In genomic region chrX:15873566-15873965, GRCh38 we compare ENCODE assay signal across 34 cellular contexts. TPM values are rescaled to one million over a fixed set of nuclear protein-coding genes. Genes with fewer than 3 reads are reported as not detected.
DNase-seq lines count a peak whose midpoint lies in the region; ATAC-seq and TF ChIP-seq lines count a peak whose summit lies in the region.
"Had no signal": no experiment of that assay in that cellular context is flagged by ENCODE, and none has a peak within 500 bp of the region (broad histone marks: within the 10 kb centered on the region; RNA-seq: fewer than 3 reads in every experiment).

No MANE protein-coding gene starts in this region.

- DNase-seq in Calu3 (peak; percentile 59), astrocyte of the hippocampus (ENCODE audit: low read depth, low spot score) (peak; percentile 73), left kidney (ENCODE audit: low read depth, low spot score) (peak; percentile 37), retinal pigment epithelial cell (ENCODE audit: low read depth) (peak; percentile 90), EL (no peak), GOT3 (lab: John Stamatoyannopoulos, UW) (no peak), upper lobe of right lung (no peak), BE2C (no peak)
- DNase-seq: activated CD4-positive, alpha-beta memory T cell treated with anti-CD3 and anti-CD28 coated beads for 36 hours; activated CD4-positive, CD25-positive, alpha-beta regulatory T cell treated with anti-CD3 and anti-CD28 coated beads, Interleukin-2, amount 50 U/mL, for 72 hours; activated CD8-positive, alpha-beta memory T cell treated with anti-CD3 and anti-CD28 coated beads, Interleukin-2, amount 50 U/mL, for 4 hours; activated naive CD4-positive, alpha-beta T cell treated with anti-CD3 and anti-CD28 coated beads for 36 hours; cortex of kidney; DMS79; esophagus squamous epithelium; GF-D8; immature natural killer cell; KBM-7; left ventricle myocardium inferior; naive thymus-derived CD4-positive, alpha-beta T cell; NCI-H1105 treated with DMSO at 0.1 percent for 48 hours; NCI-H2081 treated with DMSO at 0.1 percent for 48 hours; NCI-H345; NCI-H774; right lobe of liver; stimulated activated CD4-positive, alpha-beta T cell treated with anti-CD3 and anti-CD28 coated beads, Interleukin-15, amount 100 ng/mL, for 24 hours; stimulated activated naive B cell treated with anti-CD40 and anti-IgM and Interleukin-4, amounts not matched to agents 10 μg/mL and 1 μg/mL and 100 μg/mL, for 72 hours had no signal

- H3K4me3 Mint-ChIP-seq in Calu3 (ENCODE audit: low read depth, unreplicated experiment) = no peak overlapping the region
- H3K4me3 Mint-ChIP-seq: activated CD4-positive, alpha-beta memory T cell treated with anti-CD3 and anti-CD28 coated beads for 36 hours; activated naive CD4-positive, alpha-beta T cell treated with anti-CD3 and anti-CD28 coated beads for 36 hours; activated T-helper 1 cell treated with anti-CD3 and anti-CD28 coated beads, Interleukin-12 subunit alpha, Interleukin-12 subunit beta, Interleukin-2, Interleukin-4 antibody, amounts not matched to agents 30 ng/mL and 10 ng/mL and 1 ng/mL, durations not matched to agents 14 hours and 24 hours and 36 hours; immature natural killer cell; mesothelial cell of epicardium; naive thymus-derived CD4-positive, alpha-beta T cell; stimulated activated naive B cell treated with anti-CD40 and anti-IgM and Interleukin-4, amounts not matched to agents 10 μg/mL and 1 μg/mL and 100 μg/mL, for 72 hours; T-helper 1 cell treated with Interleukin-12 subunit alpha and Interleukin-12 subunit beta and Interleukin-4 antibody, amounts not matched to agents 30 μg/mL and 1 μg/mL, for 36 hours had no signal

- peaks cover 30% of the 10 kb centered on the region for H3K4me1 Mint-ChIP-seq in Calu3 (ENCODE audit: low read depth, unreplicated experiment)
- H3K4me1 Mint-ChIP-seq: immature natural killer cell had no signal

- H3K36me3 Mint-ChIP-seq in Calu3 (ENCODE audit: insufficient read depth, unreplicated experiment) = peaks cover 16% of the 10 kb centered on the region
- H3K36me3 Mint-ChIP-seq: activated CD4-positive, alpha-beta memory T cell treated with anti-CD3 and anti-CD28 coated beads for 36 hours; immature natural killer cell; mesothelial cell of epicardium; naive thymus-derived CD4-positive, alpha-beta T cell had no signal

- peaks cover 2% of the 10 kb centered on the region for H3K9me3 Mint-ChIP-seq in Calu3 (ENCODE audit: low read depth, unreplicated experiment)
- H3K9me3 Mint-ChIP-seq: activated naive CD4-positive, alpha-beta T cell treated with anti-CD3 and anti-CD28 coated beads for 36 hours; activated T-helper 1 cell treated with anti-CD3 and anti-CD28 coated beads, Interleukin-12 subunit alpha, Interleukin-12 subunit beta, Interleukin-2, Interleukin-4 antibody, amounts not matched to agents 30 ng/mL and 10 ng/mL and 1 ng/mL, durations not matched to agents 14 hours and 24 hours and 36 hours; T-helper 1 cell treated with Interleukin-12 subunit alpha and Interleukin-12 subunit beta and Interleukin-4 antibody, amounts not matched to agents 30 μg/mL and 1 μg/mL, for 36 hours had no signal

- TF ChIP-seq CTCF in Calu3 (IDR thresholded peaks at IDR 0.05; ENCODE audit: unreplicated experiment) (no peak), retinal pigment epithelial cell (conservative IDR thresholded peaks at IDR 0.05; ENCODE audit: low read depth, low read length) (no peak), upper lobe of right lung (IDR thresholded peaks at IDR 0.05) (no peak), BE2C (IDR thresholded peaks at IDR 0.05; ENCODE audit: low read depth, low read length) (no peak)

- intact Hi-C loops in Calu3 (cut with micrococcal nuclease; ENCODE audit: unreplicated experiment) = loop anchor here (2.0 kb wide), 1 partner anchor 19 kb away; the partner anchor contains the start of gene AP1S2
- intact Hi-C loops in upper lobe of right lung (cut with DNase I) = no loop called here

- H3K27me3 ChIP-seq in upper lobe of right lung (no peaks in the 10 kb centered on the region), BE2C (no peaks in the 10 kb centered on the region)
- H3K27me3 ChIP-seq: esophagus squamous epithelium, gastroesophageal sphincter, right lobe of liver had no signal

- no TSS peak for BruUV-seq in Calu3 (replicated peaks; lab: Mats Ljungman, UMichigan)

- H3K27ac Mint-ChIP-seq in Calu3 (ENCODE audit: unreplicated experiment) = peak overlapping the region; percentile 84
- H3K27ac Mint-ChIP-seq: activated CD4-positive, alpha-beta memory T cell treated with anti-CD3 and anti-CD28 coated beads for 36 hours; activated naive CD4-positive, alpha-beta T cell treated with anti-CD3 and anti-CD28 coated beads for 36 hours; activated T-helper 1 cell treated with anti-CD3 and anti-CD28 coated beads, Interleukin-12 subunit alpha, Interleukin-12 subunit beta, Interleukin-2, Interleukin-4 antibody, amounts not matched to agents 30 ng/mL and 10 ng/mL and 1 ng/mL, durations not matched to agents 14 hours and 24 hours and 36 hours; immature natural killer cell; mesothelial cell of epicardium; naive thymus-derived CD4-positive, alpha-beta T cell; stimulated activated naive B cell treated with anti-CD40 and anti-IgM and Interleukin-4, amounts not matched to agents 10 μg/mL and 1 μg/mL and 100 μg/mL, for 72 hours; T-helper 1 cell treated with Interleukin-12 subunit alpha and Interleukin-12 subunit beta and Interleukin-4 antibody, amounts not matched to agents 30 μg/mL and 1 μg/mL, for 36 hours had no signal

- no peak for ATAC-seq in upper lobe of right lung
- ATAC-seq: gastroesophageal sphincter; naive thymus-derived CD4-positive, alpha-beta T cell; right lobe of liver; stimulated activated naive B cell treated with anti-CD40 and anti-IgM and Interleukin-4, amounts not matched to agents 10 μg/mL and 1 μg/mL and 100 μg/mL, for 72 hours had no signal

- H3K27ac ChIP-seq in upper lobe of right lung = no peak overlapping the region
- H3K27ac ChIP-seq: BLaER1, esophagus squamous epithelium, left ventricle myocardium inferior, right lobe of liver, RWPE1, SK-N-MC had no signal

- CTCF ChIA-PET in Calu3 (lab: Charles Lee) = interaction anchor here (1.0 to 1.8 kb wide), 4 partner anchors 9 to 83 kb away, joined by 3 to 9 read pairs (median 4); partner anchors contain the start of genes AP1S2 and ZRSR2

- no peaks in the 10 kb centered on the region for H3K4me1 ChIP-seq in upper lobe of right lung
- H3K4me1 ChIP-seq in BE2C = no peaks in the 10 kb centered on the region
- H3K4me1 ChIP-seq: BLaER1, esophagus squamous epithelium, gastroesophageal sphincter, left ventricle myocardium inferior, right lobe of liver had no signal

- no peaks in the 10 kb centered on the region for H3K9me3 ChIP-seq in upper lobe of right lung
- no peaks in the 10 kb centered on the region for H3K9me3 ChIP-seq in BE2C
- H3K9me3 ChIP-seq: esophagus squamous epithelium, gastroesophageal sphincter, left ventricle myocardium inferior, right lobe of liver had no signal

- H3K36me3 ChIP-seq in upper lobe of right lung (no peaks in the 10 kb centered on the region), BE2C (no peaks in the 10 kb centered on the region)
- H3K36me3 ChIP-seq: BLaER1, esophagus squamous epithelium, gastroesophageal sphincter, left ventricle myocardium inferior, right lobe of liver had no signal

- no peaks in the 10 kb centered on the region for H3K27me3 Mint-ChIP-seq in Calu3 (ENCODE audit: unreplicated experiment)
- H3K27me3 Mint-ChIP-seq: activated CD4-positive, alpha-beta memory T cell treated with anti-CD3 and anti-CD28 coated beads for 36 hours; stimulated activated naive B cell treated with anti-CD40 and anti-IgM and Interleukin-4, amounts not matched to agents 10 μg/mL and 1 μg/mL and 100 μg/mL, for 72 hours had no signal

- H3K4me3 ChIP-seq in retinal pigment epithelial cell (ENCODE audit: low read length) (no peak overlapping the region), upper lobe of right lung (no peak overlapping the region), BE2C (ENCODE audit: low read depth, low read length) (no peak overlapping the region)
- H3K4me3 ChIP-seq: BLaER1, esophagus squamous epithelium, gastroesophageal sphincter, left ventricle myocardium inferior, right lobe of liver, SK-N-MC had no signal

RNA-seq across cellular contexts. Expression of gene AP1S2, which starts 19.0 kb away (rescaled TPM):
- total RNA-seq in Calu3 (2022) (41.4 and 57.5 TPM in 2 replicates), upper lobe of right lung (41.2 TPM)
- polyA plus RNA-seq in BE2C (2012; ENCODE audit: insufficient read depth, insufficient read length, low read depth) = 25.1 TPM

Comparison
In these comparisons a context has a peak if more than half of its experiments do, and no peak if none do; other contexts are left out.
1. DNase-seq: peak in Calu3 (single experiment), astrocyte of the hippocampus (single experiment), left kidney (single experiment) and retinal pigment epithelial cell (single experiment); none in EL (single experiment), GOT3 (single experiment), upper lobe of right lung (single experiment) and BE2C (single experiment).